Comparison of ENCODE assay signal across 9 cellular contexts in genomic region chr19:46303702-46304397, GRCh38. TPM values are rescaled to one million over a fixed set of nuclear protein-coding genes. Genes with fewer than 3 reads are reported as not detected.
DNase-seq lines count a peak whose midpoint lies in the region; ATAC-seq and TF ChIP-seq lines count a peak whose summit lies in the region.
"Had no signal": no experiment of that assay in that cellular context is flagged by ENCODE, and none has a peak within 500 bp of the region (broad histone marks: within the 10 kb centered on the region; RNA-seq: fewer than 3 reads in every experiment).

No MANE protein-coding gene starts in this region.

- no peaks in the 10 kb centered on the region for H4K20me1 ChIP-seq in SK-N-SH (ENCODE audit: insufficient read depth)

- CTCF ChIA-PET in SK-N-SH (lab: Yijun Ruan, JAX), result interaction anchor here (0.5 to 1.6 kb wide), 2 partner anchors 23 to 316 kb away, joined by 3 to 4 read pairs; no protein-coding TSS in a partner anchor

- no peak for ATAC-seq in SK-N-SH treated with all-trans-retinoic acid at 6 μM for 48 hours
- peak; percentile 71 for ATAC-seq in left lung
- no peak for ATAC-seq in HG03442 (IDR thresholded peaks at IDR 0.05; ENCODE audit: unreplicated experiment)

- H3K4me3 ChIP-seq in SK-N-SH (ENCODE audit: low read depth in 2 of 2, low read length in 1 of 2), result no peak overlapping the region
- H3K4me3 ChIP-seq in coronary artery, result peak overlapping the region; percentile 15
- peak overlapping the region in 1 of 2 donors; percentile 16 for H3K4me3 ChIP-seq in left lung
- no peak overlapping the region for H3K4me3 ChIP-seq in tibial artery

- H3K9ac ChIP-seq in SK-N-SH, result no peak overlapping the region

- POLR2A ChIA-PET in SK-N-SH (lab: Yijun Ruan, JAX), result no interaction called here

- H3K36me3 ChIP-seq in SK-N-SH (replicated peaks in 1 of 2; ENCODE audit: control insufficient read depth in 1 of 2, insufficient read depth in 2 of 2, low read length in 1 of 2), result no peaks in the 10 kb centered on the region
- H3K36me3 ChIP-seq in left lung, result peaks cover 0 to 37% of the 10 kb centered on the region in 2 donors
- H3K36me3 ChIP-seq in tibial artery, result peaks cover 55 to 57% (median 57%) of the 10 kb centered on the region in 3 donors

- intact Hi-C loops in left lung (cut with DNase I), result no loop called here
- intact Hi-C loops in tibial artery (cut with DNase I; ENCODE audit: low total_unique reads), result no loop called here

- 69% methylated on average over 50 of the region's 56 CpGs for WGBS in SK-N-SH (ENCODE audit: low lambda C conversion rate)

- H3K27me3 ChIP-seq in SK-N-SH (ENCODE audit: insufficient read depth) (no peaks in the 10 kb centered on the region), left lung (peaks cover 0 to 8% of the 10 kb centered on the region in 2 donors), tibial artery (no peaks in the 10 kb centered on the region)

- DNase-seq in SK-N-SH, result peak; percentile 82
- peak; percentile 81 for DNase-seq in coronary artery (ENCODE audit: low spot score)
- DNase-seq in left lung, result peak; percentile 79 to 89
- peak; percentile 36 to 76 for DNase-seq in tibial artery
- no peak for DNase-seq in T-helper 9 cell
- DNase-seq in dedifferentiated amniotic fluid mesenchymal stem cell (ENCODE audit: extremely low spot score), result no peak

- no peaks in the 10 kb centered on the region for H3K9me2 ChIP-seq in SK-N-SH

- no peaks in the 10 kb centered on the region for H3K79me2 ChIP-seq in SK-N-SH (ENCODE audit: insufficient read depth)

- H3K9me3 ChIP-seq in SK-N-SH (peaks cover 7% of the 10 kb centered on the region; the same call in 1 of the 2 replicates), left lung (peaks cover 0 to 13% of the 10 kb centered on the region in 2 donors), tibial artery (peaks cover 0 to 10% (median 0%) of the 10 kb centered on the region in 3 donors)

- H3K27ac ChIP-seq in SK-N-SH (ENCODE audit: low read depth in 2 of 2, low read length in 1 of 2) (no peak overlapping the region), coronary artery (peak overlapping the region; percentile 76 to 97), left lung (peak overlapping the region; percentile 42 to 68), tibial artery (peak overlapping the region; percentile 93 to 96)
- H3K27ac ChIP-seq: VCaP had no signal

- TF ChIP-seq CTCF in SK-N-SH (IDR thresholded peaks at IDR 0.05), result no peak
- TF ChIP-seq CTCF in coronary artery (IDR thresholded peaks at IDR 0.05), result no peak
- TF ChIP-seq CTCF in left lung (IDR thresholded peaks at IDR 0.05), result no peak
- no peak for TF ChIP-seq CTCF in tibial artery (IDR thresholded peaks at IDR 0.05)

- H3K4me1 ChIP-seq in SK-N-SH (ENCODE audit: control insufficient read depth in 1 of 2, insufficient read depth in 2 of 2, low read depth in 1 of 2, low read length in 1 of 2) (peaks cover 8 to 16% of the 10 kb centered on the region in 2 experiments; a peak in 3 of 4 replicates), left lung (peaks cover 22 to 45% of the 10 kb centered on the region in 2 donors), tibial artery (peaks cover 0 to 58% (median 45%) of the 10 kb centered on the region in 4 donors)

- TF ChIP-seq RAD21 in SK-N-SH (IDR thresholded peaks at IDR 0.05; ENCODE audit: low read length), result no peak

- no peak for TF ChIP-seq EP300 in SK-N-SH (IDR thresholded peaks at IDR 0.05; ENCODE audit: borderline replicate concordance in 1 of 2, low read depth in 1 of 2, low read length in 1 of 2)

- peaks cover 5% of the 10 kb centered on the region for H3F3A ChIP-seq in SK-N-SH (replicated peaks; ENCODE audit: insufficient read depth)

- no peak overlapping the region for H2AFZ ChIP-seq in SK-N-SH (ENCODE audit: low read depth)

- H3K4me2 ChIP-seq in SK-N-SH, result no peak overlapping the region

TF ChIP-seq in SK-N-SH, 30 proteins besides CTCF, POLR2A, EP300 and RAD21:
- TF ChIP-seq JUND (IDR thresholded peaks at IDR 0.05) (no peak), IRF3 (IDR thresholded peaks at IDR 0.05; ENCODE audit: low read depth, low read length) (no peak), FOXJ3 (CRISPR knock-in tag; IDR thresholded peaks at IDR 0.05) (no peak)
TF ChIP-seq in SK-N-SH: peak in this region for 0.

TF ChIP-seq in SK-N-SH treated with all-trans-retinoic acid at 6 μM for 48 hours, 23 proteins besides CTCF, POLR2A, EP300 and RAD21:
- TF ChIP-seq ZFP30 (CRISPR knock-in tag; IDR thresholded peaks at IDR 0.05) (no peak), TOX (CRISPR knock-in tag; IDR thresholded peaks at IDR 0.05; ENCODE audit: borderline replicate concordance) (no peak), ZNF565 (CRISPR knock-in tag; conservative IDR thresholded peaks at IDR 0.05; ENCODE audit: low read depth) (no peak), ZFP3 (CRISPR knock-in tag; IDR thresholded peaks at IDR 0.05) (no peak), ESRRG (CRISPR knock-in tag; IDR thresholded peaks at IDR 0.05) (no peak)

RNA-seq across cellular contexts. Expression of gene HIF3A, which starts 7.0 kb away (rescaled TPM):
- polyA plus RNA-seq in SK-N-SH (2012; rRNA removed), result 0.92 and 0.96 TPM in 2 replicates
- polyA plus RNA-seq in SK-N-SH (2012; cell fraction: cytosol; rRNA removed), result 0.21 and 0.49 TPM in 2 replicates
- polyA plus RNA-seq in SK-N-SH (2012; cell fraction: nucleus; rRNA removed), result 4.6 and 5.9 TPM in 2 replicates
- total RNA-seq in left lung, result 10 to 100 TPM; 15.9 to 30.1 TPM

RNA-seq across cellular contexts. Expression of gene PPP5C, which starts 43.0 kb away (rescaled TPM):
- polyA plus RNA-seq in SK-N-SH (2012; rRNA removed), result 131 and 162 TPM in 2 replicates
- 70.0 and 97.9 TPM in 2 replicates for polyA plus RNA-seq in SK-N-SH (2012; cell fraction: cytosol; rRNA removed)
- 258 and 261 TPM in 2 replicates for polyA plus RNA-seq in SK-N-SH (2012; cell fraction: nucleus; rRNA removed)
- total RNA-seq in left lung, result 10 to 100 TPM; 52.6 to 55.7 TPM

Comparison
In these comparisons a context has a peak if more than half of its experiments do, and no peak if none do; other contexts are left out.
1. DNase-seq: peak in SK-N-SH (single experiment), coronary artery (single experiment), left lung (2 of 2) and tibial artery (2 of 2); none in T-helper 9 cell (single experiment) and dedifferentiated amniotic fluid mesenchymal stem cell (single experiment).
2. H3K27ac ChIP-seq: peak in coronary artery (2 of 2), left lung (2 of 2) and tibial artery (2 of 2); none in SK-N-SH (0 of 2).